ENCODE assay signal across 1 cellular context in the genomic region with DNA sequence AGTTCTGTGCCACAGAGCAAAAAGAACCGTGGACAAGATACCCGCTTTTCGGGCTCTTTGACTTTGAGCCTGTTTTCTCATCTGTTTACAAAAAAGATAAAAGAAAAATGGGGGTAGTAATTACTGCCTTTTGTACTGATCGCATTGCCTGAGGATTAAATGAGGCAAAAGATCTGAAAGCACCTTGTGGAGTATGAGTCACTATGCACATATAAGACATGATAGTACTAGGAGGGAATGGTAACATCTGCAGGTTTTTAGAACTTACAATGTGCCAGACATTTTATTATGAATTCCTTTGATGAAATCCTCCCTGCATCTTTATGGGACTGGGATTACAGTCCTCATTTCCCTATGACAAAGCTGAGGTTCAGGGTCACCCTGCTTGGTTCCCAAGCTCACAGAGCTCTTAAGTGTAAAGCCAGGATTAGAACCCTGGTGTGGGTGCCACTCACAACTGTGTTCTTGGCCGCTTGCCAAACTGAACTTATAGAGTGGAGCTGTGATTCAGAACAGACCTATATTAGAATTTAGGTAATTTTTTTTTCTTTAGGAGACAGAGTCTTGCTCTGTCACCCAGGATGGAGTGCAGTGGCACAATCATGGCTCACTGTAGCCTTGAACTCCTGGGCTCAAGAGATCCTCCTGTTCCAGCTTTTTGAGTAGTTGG.
TF ChIP-seq lines count a peak whose summit lies in the region.

No MANE protein-coding gene starts in this region.

TF ChIP-seq in HEK293, 187 proteins besides CTCF, POLR2A, EP300 and RAD21 (continued from another document):
- TF ChIP-seq, protein P1, sequence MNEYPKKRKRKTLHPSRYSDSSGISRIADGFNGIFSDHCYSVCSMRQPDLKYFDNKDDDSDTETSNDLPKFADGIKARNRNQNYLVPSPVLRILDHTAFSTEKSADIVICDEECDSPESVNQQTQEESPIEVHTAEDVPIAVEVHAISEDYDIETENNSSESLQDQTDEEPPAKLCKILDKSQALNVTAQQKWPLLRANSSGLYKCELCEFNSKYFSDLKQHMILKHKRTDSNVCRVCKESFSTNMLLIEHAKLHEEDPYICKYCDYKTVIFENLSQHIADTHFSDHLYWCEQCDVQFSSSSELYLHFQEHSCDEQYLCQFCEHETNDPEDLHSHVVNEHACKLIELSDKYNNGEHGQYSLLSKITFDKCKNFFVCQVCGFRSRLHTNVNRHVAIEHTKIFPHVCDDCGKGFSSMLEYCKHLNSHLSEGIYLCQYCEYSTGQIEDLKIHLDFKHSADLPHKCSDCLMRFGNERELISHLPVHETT (tag by site-specific recombination; IDR thresholded peaks at IDR 0.05): 0 out of 2 replicates have a peak, but pooled peaks have one; percentile 33
- TF ChIP-seq, protein P2, sequence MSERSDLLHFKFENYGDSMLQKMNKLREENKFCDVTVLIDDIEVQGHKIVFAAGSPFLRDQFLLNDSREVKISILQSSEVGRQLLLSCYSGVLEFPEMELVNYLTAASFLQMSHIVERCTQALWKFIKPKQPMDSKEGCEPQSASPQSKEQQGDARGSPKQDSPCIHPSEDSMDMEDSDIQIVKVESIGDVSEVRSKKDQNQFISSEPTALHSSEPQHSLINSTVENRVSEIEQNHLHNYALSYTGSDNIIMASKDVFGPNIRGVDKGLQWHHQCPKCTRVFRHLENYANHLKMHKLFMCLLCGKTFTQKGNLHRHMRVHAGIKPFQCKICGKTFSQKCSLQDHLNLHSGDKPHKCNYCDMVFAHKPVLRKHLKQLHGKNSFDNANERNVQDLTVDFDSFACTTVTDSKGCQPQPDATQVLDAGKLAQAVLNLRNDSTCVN (tag by site-specific recombination; optimal IDR thresholded peaks at IDR 0.05): no peak
- TF ChIP-seq ZBTB8A (tag by site-specific recombination; IDR thresholded peaks at IDR 0.05): no peak
- TF ChIP-seq ZNF658 (tag by site-specific recombination; IDR thresholded peaks at IDR 0.05): no peak
- TF ChIP-seq KLF8 (tag by site-specific recombination; IDR thresholded peaks at IDR 0.05): no peak
